1 cellular context compared by ENCODE assay signal in genomic region chr19:58097783-58098681, GRCh38.
TF ChIP-seq lines count a peak whose summit lies in the region.

Gene ZSCAN18, minus strand, starts transcription at chr19:58098231. Its CDS starts 7,964 bp downstream, at chr19:58090267.

TF ChIP-seq in H1, 55 proteins besides CTCF, POLR2A, EP300 and RAD21 (continued from another document):
- TF ChIP-seq PHF8 (conservative IDR thresholded peaks at IDR 0.05; ENCODE audit: low read depth, low read length) (peak; percentile 94), TCF12 (IDR thresholded peaks at IDR 0.05; ENCODE audit: low read depth, low read length) (peak; percentile 34; the same call in 1 of the 2 replicates), TEAD4 (IDR thresholded peaks at IDR 0.05; ENCODE audit: low read depth, low read length) (no peak), ASH2L (IDR thresholded peaks at IDR 0.05; ENCODE audit: low read length) (peak; percentile 90), RFX5 (IDR thresholded peaks at IDR 0.05; ENCODE audit: borderline replicate concordance, low read depth, low read length) (no peak), JUND (IDR thresholded peaks at IDR 0.05; ENCODE audit: low read length) (0 out of 2 replicates have a peak, but pooled peaks have one; percentile 32), KDM1A (IDR thresholded peaks at IDR 0.05; ENCODE audit: borderline replicate concordance, low read length) (no peak; the same call in 1 of the 2 replicates), SAP30 (IDR thresholded peaks at IDR 0.05; ENCODE audit: insufficient read depth, insufficient replicate concordance, low read length) (no peak), NANOG (IDR thresholded peaks at IDR 0.05; ENCODE audit: insufficient read depth, low read depth, low read length, poor library complexity, severe bottlenecking) (no peak), POU5F1 (IDR thresholded peaks at IDR 0.05; ENCODE audit: low read depth, low read length) (no peak), KDM5A (IDR thresholded peaks at IDR 0.05; ENCODE audit: low read length) (no peak), CHD1 (IDR thresholded peaks at IDR 0.05; ENCODE audit: low read depth, low read length) (peak; percentile 37; the same call in 1 of the 2 replicates), EGR1 (IDR thresholded peaks at IDR 0.05; ENCODE audit: borderline replicate concordance, low read depth, low read length) (peak; percentile 53), HDAC6 (IDR thresholded peaks at IDR 0.05; ENCODE audit: low read depth, low read length) (no peak), GABPA (IDR thresholded peaks at IDR 0.05; ENCODE audit: borderline replicate concordance, insufficient read depth, low read length) (no peak), KDM4A (IDR thresholded peaks at IDR 0.05; ENCODE audit: low read depth, low read length, severe bottlenecking) (peak; percentile 46), CBX5 (IDR thresholded peaks at IDR 0.05; ENCODE audit: low read depth, low read length) (no peak), TBP (IDR thresholded peaks at IDR 0.05; ENCODE audit: low read depth, low read length) (peak; percentile 62), TAF7 (optimal IDR thresholded peaks at IDR 0.05; ENCODE audit: borderline replicate concordance, low read depth, low read length) (peak; percentile 67), ZNF274 (IDR thresholded peaks at IDR 0.05; ENCODE audit: borderline replicate concordance, extremely low read depth, low read length) (no peak), SP2 (IDR thresholded peaks at IDR 0.05; ENCODE audit: low read length) (peak; percentile 36; the same call in 1 of the 2 replicates), RNF2 (IDR thresholded peaks at IDR 0.05; ENCODE audit: borderline replicate concordance, low read depth, low read length, missing control alignments, poor library complexity, severe bottlenecking) (no peak), USF2 (IDR thresholded peaks at IDR 0.05; ENCODE audit: low read length) (peak; percentile 73), POLR2AphosphoS5 (IDR thresholded peaks at IDR 0.05; ENCODE audit: low read depth, low read length) (0 out of 2 replicates have a peak, but pooled peaks have one; percentile 16), SUZ12 (IDR thresholded peaks at IDR 0.05; ENCODE audit: low read length) (no peak), EZH2 (IDR thresholded peaks at IDR 0.05; ENCODE audit: low read depth, low read length, severe bottlenecking) (no peak), SP4 (IDR thresholded peaks at IDR 0.05; ENCODE audit: low read length) (peak; percentile 63; the same call in 1 of the 2 replicates), CEBPB (IDR thresholded peaks at IDR 0.05; ENCODE audit: low read depth, low read length) (no peak), CREB1 (IDR thresholded peaks at IDR 0.05) (peak; percentile 91), MAFK (IDR thresholded peaks at IDR 0.05; ENCODE audit: low read depth, low read length) (no peak), CTBP2 (IDR thresholded peaks at IDR 0.05; ENCODE audit: borderline replicate concordance, insufficient read depth, insufficient read length, low read length) (no peak), SIRT6 (IDR thresholded peaks at IDR 0.05; ENCODE audit: low read length) (no peak), SRF (IDR thresholded peaks at IDR 0.05; ENCODE audit: low read depth, low read length) (no peak), SIX5 (IDR thresholded peaks at IDR 0.05; ENCODE audit: low read depth, low read length) (peak; percentile 23; the same call in 1 of the 2 replicates), BACH1 (IDR thresholded peaks at IDR 0.05; ENCODE audit: low read length) (no peak), RBBP5 (IDR thresholded peaks at IDR 0.05; ENCODE audit: borderline replicate concordance, low read depth, low read length) (peak; percentile 65; the same call in 1 of the 2 replicates), MAX (IDR thresholded peaks at IDR 0.05) (no peak; the same call in 1 of the 2 replicates), FOSL1 (IDR thresholded peaks at IDR 0.05; ENCODE audit: insufficient read depth, low read depth, low read length) (no peak), E2F6 (IDR thresholded peaks at IDR 0.05) (no peak), TAF1 (IDR thresholded peaks at IDR 0.05; ENCODE audit: low read depth, low read length) (peak; percentile 81), SP1 (IDR thresholded peaks at IDR 0.05; ENCODE audit: low read depth, low read length) (peak; percentile 93), HDAC2 (IDR thresholded peaks at IDR 0.05; ENCODE audit: borderline replicate concordance in 1 of 2, low read depth in 2 of 2, low read length in 2 of 2) (0 out of 4 replicates have a peak, but pooled peaks of 1 of the 2 experiments have one; percentile 26), BRCA1 (IDR thresholded peaks at IDR 0.05; ENCODE audit: low read depth, low read length) (no peak)
- TF ChIP-seq, protein P1, sequence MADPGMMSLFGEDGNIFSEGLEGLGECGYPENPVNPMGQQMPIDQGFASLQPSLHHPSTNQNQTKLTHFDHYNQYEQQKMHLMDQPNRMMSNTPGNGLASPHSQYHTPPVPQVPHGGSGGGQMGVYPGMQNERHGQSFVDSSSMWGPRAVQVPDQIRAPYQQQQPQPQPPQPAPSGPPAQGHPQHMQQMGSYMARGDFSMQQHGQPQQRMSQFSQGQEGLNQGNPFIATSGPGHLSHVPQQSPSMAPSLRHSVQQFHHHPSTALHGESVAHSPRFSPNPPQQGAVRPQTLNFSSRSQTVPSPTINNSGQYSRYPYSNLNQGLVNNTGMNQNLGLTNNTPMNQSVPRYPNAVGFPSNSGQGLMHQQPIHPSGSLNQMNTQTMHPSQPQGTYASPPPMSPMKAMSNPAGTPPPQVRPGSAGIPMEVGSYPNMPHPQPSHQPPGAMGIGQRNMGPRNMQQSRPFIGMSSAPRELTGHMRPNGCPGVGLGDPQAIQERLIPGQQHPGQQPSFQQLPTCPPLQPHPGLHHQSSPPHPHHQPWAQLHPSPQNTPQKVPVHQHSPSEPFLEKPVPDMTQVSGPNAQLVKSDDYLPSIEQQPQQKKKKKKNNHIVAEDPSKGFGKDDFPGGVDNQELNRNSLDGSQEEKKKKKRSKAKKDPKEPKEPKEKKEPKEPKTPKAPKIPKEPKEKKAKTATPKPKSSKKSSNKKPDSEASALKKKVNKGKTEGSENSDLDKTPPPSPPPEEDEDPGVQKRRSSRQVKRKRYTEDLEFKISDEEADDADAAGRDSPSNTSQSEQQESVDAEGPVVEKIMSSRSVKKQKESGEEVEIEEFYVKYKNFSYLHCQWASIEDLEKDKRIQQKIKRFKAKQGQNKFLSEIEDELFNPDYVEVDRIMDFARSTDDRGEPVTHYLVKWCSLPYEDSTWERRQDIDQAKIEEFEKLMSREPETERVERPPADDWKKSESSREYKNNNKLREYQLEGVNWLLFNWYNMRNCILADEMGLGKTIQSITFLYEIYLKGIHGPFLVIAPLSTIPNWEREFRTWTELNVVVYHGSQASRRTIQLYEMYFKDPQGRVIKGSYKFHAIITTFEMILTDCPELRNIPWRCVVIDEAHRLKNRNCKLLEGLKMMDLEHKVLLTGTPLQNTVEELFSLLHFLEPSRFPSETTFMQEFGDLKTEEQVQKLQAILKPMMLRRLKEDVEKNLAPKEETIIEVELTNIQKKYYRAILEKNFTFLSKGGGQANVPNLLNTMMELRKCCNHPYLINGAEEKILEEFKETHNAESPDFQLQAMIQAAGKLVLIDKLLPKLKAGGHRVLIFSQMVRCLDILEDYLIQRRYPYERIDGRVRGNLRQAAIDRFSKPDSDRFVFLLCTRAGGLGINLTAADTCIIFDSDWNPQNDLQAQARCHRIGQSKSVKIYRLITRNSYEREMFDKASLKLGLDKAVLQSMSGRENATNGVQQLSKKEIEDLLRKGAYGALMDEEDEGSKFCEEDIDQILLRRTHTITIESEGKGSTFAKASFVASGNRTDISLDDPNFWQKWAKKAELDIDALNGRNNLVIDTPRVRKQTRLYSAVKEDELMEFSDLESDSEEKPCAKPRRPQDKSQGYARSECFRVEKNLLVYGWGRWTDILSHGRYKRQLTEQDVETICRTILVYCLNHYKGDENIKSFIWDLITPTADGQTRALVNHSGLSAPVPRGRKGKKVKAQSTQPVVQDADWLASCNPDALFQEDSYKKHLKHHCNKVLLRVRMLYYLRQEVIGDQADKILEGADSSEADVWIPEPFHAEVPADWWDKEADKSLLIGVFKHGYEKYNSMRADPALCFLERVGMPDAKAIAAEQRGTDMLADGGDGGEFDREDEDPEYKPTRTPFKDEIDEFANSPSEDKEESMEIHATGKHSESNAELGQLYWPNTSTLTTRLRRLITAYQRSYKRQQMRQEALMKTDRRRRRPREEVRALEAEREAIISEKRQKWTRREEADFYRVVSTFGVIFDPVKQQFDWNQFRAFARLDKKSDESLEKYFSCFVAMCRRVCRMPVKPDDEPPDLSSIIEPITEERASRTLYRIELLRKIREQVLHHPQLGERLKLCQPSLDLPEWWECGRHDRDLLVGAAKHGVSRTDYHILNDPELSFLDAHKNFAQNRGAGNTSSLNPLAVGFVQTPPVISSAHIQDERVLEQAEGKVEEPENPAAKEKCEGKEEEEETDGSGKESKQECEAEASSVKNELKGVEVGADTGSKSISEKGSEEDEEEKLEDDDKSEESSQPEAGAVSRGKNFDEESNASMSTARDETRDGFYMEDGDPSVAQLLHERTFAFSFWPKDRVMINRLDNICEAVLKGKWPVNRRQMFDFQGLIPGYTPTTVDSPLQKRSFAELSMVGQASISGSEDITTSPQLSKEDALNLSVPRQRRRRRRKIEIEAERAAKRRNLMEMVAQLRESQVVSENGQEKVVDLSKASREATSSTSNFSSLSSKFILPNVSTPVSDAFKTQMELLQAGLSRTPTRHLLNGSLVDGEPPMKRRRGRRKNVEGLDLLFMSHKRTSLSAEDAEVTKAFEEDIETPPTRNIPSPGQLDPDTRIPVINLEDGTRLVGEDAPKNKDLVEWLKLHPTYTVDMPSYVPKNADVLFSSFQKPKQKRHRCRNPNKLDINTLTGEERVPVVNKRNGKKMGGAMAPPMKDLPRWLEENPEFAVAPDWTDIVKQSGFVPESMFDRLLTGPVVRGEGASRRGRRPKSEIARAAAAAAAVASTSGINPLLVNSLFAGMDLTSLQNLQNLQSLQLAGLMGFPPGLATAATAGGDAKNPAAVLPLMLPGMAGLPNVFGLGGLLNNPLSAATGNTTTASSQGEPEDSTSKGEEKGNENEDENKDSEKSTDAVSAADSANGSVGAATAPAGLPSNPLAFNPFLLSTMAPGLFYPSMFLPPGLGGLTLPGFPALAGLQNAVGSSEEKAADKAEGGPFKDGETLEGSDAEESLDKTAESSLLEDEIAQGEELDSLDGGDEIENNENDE (IDR thresholded peaks at IDR 0.05; ENCODE audit: insufficient replicate concordance, low read length) = no peak
- TF ChIP-seq, protein P2, sequence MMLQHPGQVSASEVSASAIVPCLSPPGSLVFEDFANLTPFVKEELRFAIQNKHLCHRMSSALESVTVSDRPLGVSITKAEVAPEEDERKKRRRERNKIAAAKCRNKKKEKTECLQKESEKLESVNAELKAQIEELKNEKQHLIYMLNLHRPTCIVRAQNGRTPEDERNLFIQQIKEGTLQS (IDR thresholded peaks at IDR 0.05; ENCODE audit: insufficient read depth, low read depth, low read length) = no peak
